Comparison of ENCODE assay signal across 23 cellular contexts in the genomic region with DNA sequence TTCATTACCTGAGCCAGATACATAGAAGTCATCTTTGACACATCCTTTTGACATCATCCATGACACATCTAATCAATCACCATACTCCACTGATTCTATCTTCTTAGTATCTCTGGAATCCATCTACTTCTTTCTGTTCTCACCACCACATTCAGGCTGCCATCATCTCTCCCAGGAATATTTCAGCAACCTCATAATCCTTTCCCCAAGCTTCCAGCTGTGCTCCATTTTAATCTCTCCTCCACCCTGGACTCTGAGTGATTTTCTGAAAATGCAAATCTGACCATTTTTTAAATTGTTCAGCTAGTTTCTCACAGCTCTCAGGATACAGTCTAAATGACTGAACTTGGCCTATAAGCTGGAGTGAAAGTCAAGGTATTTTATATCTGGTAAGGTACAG.
"Had no signal": no experiment of that assay in that cellular context is flagged by ENCODE, and none has a peak within 500 bp of the region (broad histone marks: within the 10 kb centered on the region; RNA-seq: fewer than 3 reads in every experiment).

No MANE protein-coding gene starts in this region.

- H3K27me3 ChIP-seq: esophagus squamous epithelium, right atrium auricular region, testis, upper lobe of left lung had no signal

- H3K27ac Mint-ChIP-seq: immature natural killer cell; naive thymus-derived CD8-positive, alpha-beta T cell; nephron progenitor cell; stimulated activated effector memory CD8-positive, alpha-beta T cell treated with anti-CD3 and anti-CD28 coated beads, Interleukin-12 subunit alpha, Interleukin-12 subunit beta, amount 100 ng/mL, for 72 hours had no signal

- H3K9me3 Mint-ChIP-seq: naive thymus-derived CD8-positive, alpha-beta T cell; nephron progenitor cell; stimulated activated effector memory CD8-positive, alpha-beta T cell treated with anti-CD3 and anti-CD28 coated beads, Interleukin-12 subunit alpha, Interleukin-12 subunit beta, amount 100 ng/mL, for 72 hours had no signal

- ATAC-seq: left ventricle myocardium superior; lower lobe of right lung; naive thymus-derived CD8-positive, alpha-beta T cell; sciatic nerve; stimulated activated effector memory CD8-positive, alpha-beta T cell treated with anti-CD3 and anti-CD28 coated beads, Interleukin-12 subunit alpha, Interleukin-12 subunit beta, amount 100 ng/mL, for 72 hours had no signal

- H3K27ac ChIP-seq: coronary artery, esophagus squamous epithelium, lower lobe of right lung, prostate gland, right atrium auricular region, testis, tibial artery, upper lobe of left lung had no signal

- H3K36me3 ChIP-seq: esophagus squamous epithelium, lower lobe of right lung, prostate gland, right atrium auricular region, tibial artery, upper lobe of left lung had no signal

- H3K4me3 ChIP-seq: coronary artery, esophagus squamous epithelium, lower lobe of right lung, prostate gland, right atrium auricular region, testis, tibial artery, upper lobe of left lung had no signal

- H3K9me3 ChIP-seq: esophagus squamous epithelium, lower lobe of right lung, prostate gland, right atrium auricular region, testis, tibial artery, upper lobe of left lung had no signal

- DNase-seq: dermis blood vessel endothelial cell; effector memory CD4-positive, alpha-beta T cell; erythroblast; esophagus squamous epithelium; immature natural killer cell; islet precursor cell; kidney glomerular epithelial cell; left ventricle myocardium superior; lower lobe of right lung; naive thymus-derived CD8-positive, alpha-beta T cell; nephron progenitor cell; stimulated activated CD4-positive, alpha-beta T cell treated with anti-CD3 and anti-CD28 coated beads, Interleukin-2, amount 100 ng/mL, for 24 hours; stimulated activated CD4-positive, alpha-beta T cell treated with anti-CD3 and anti-CD28 coated beads, Interleukin-4, amount 100 ng/mL, for 24 hours; stimulated activated naive CD4-positive, alpha-beta T cell treated with Interleukin-2 at 50 U/mL for 16 hours; substantia nigra; testis; tibial artery; upper lobe of left lung had no signal

- H3K4me3 Mint-ChIP-seq: immature natural killer cell; naive thymus-derived CD8-positive, alpha-beta T cell; nephron progenitor cell; stimulated activated effector memory CD8-positive, alpha-beta T cell treated with anti-CD3 and anti-CD28 coated beads, Interleukin-12 subunit alpha, Interleukin-12 subunit beta, amount 100 ng/mL, for 72 hours had no signal
